8 cellular contexts compared by ENCODE assay signal in genomic region chr16:84143784-84144199, GRCh38. TPM values are rescaled to one million over a fixed set of nuclear protein-coding genes. Genes with fewer than 3 reads are reported as not detected.
A peak's percentile ranks its signal among the peaks of the same experiment; 100 is the strongest.
DNase-seq lines count a peak whose midpoint lies in the region; ATAC-seq and TF ChIP-seq lines count a peak whose summit lies in the region.

No MANE protein-coding gene starts in this region.

- peak; percentile 13 to 35 for DNase-seq in NCI-H526 (lab: John Stamatoyannopoulos, UW)
- DNase-seq in NCI-H526 treated with DMSO at 0.1 percent for 48 hours (lab: John Stamatoyannopoulos, UW): no peak
- peak; percentile 20 for DNase-seq in activated CD8-positive, alpha-beta T cell treated with anti-CD3 and anti-CD28 coated beads for 36 hours
- DNase-seq in stimulated activated naive CD8-positive, alpha-beta T cell treated with anti-CD3 and anti-CD28 coated beads, Interleukin-15, amount 100 ng/mL, for 72 hours: no peak
- DNase-seq in NCI-H226: no peak
- no peak for DNase-seq in GM13976 (ENCODE audit: low spot score)

- H3K27me3 Mint-ChIP-seq in activated CD8-positive, alpha-beta T cell treated with anti-CD3 and anti-CD28 coated beads for 36 hours: no peaks in the 10 kb centered on the region
- peaks cover 9% of the 10 kb centered on the region for H3K27me3 Mint-ChIP-seq in stimulated activated naive CD8-positive, alpha-beta T cell treated with anti-CD3 and anti-CD28 coated beads, Interleukin-15, amount 100 ng/mL, for 72 hours

- CTCF ChIA-PET in activated CD8-positive, alpha-beta T cell treated with anti-CD3 and anti-CD28 coated beads for 36 hours (lab: Charles Lee): interaction anchor here (0.6 to 2.7 kb wide), 6 partner anchors 40 to 86 kb away, joined by 3 to 11 read pairs (median 4); no protein-coding TSS in a partner anchor

- intact Hi-C loops in activated CD8-positive, alpha-beta T cell treated with anti-CD3 and anti-CD28 coated beads for 36 hours (cut with micrococcal nuclease): loop anchor here (5.0 kb wide), 1 partner anchor 56 kb away; no protein-coding TSS in a partner anchor

- H3K9me3 Mint-ChIP-seq in activated CD8-positive, alpha-beta T cell treated with anti-CD3 and anti-CD28 coated beads for 36 hours: no peaks in the 10 kb centered on the region
- no peaks in the 10 kb centered on the region for H3K9me3 Mint-ChIP-seq in stimulated activated naive CD8-positive, alpha-beta T cell treated with anti-CD3 and anti-CD28 coated beads, Interleukin-15, amount 100 ng/mL, for 72 hours

- peak overlapping the region; percentile 83 for H3K4me3 ChIP-seq in iPS-18c (ENCODE audit: insufficient read depth, low read depth, low read length)

- TF ChIP-seq CTCF in activated CD8-positive, alpha-beta T cell treated with anti-CD3 and anti-CD28 coated beads for 36 hours (IDR thresholded peaks at IDR 0.05): no peak
- TF ChIP-seq CTCF in GM13976 (IDR thresholded peaks at IDR 0.05; ENCODE audit: borderline replicate concordance, control extremely low read depth, extremely low read depth, insufficient read depth, missing control alignments): no peak

- H3K4me3 Mint-ChIP-seq in activated CD8-positive, alpha-beta T cell treated with anti-CD3 and anti-CD28 coated beads for 36 hours: peak overlapping the region; percentile 93
- H3K4me3 Mint-ChIP-seq in stimulated activated naive CD8-positive, alpha-beta T cell treated with anti-CD3 and anti-CD28 coated beads, Interleukin-15, amount 100 ng/mL, for 72 hours: peak overlapping the region; percentile 87 to 98

- H3K36me3 Mint-ChIP-seq in activated CD8-positive, alpha-beta T cell treated with anti-CD3 and anti-CD28 coated beads for 36 hours (ENCODE audit: low read depth): peaks cover 2% of the 10 kb centered on the region

- H3K27ac Mint-ChIP-seq in activated CD8-positive, alpha-beta T cell treated with anti-CD3 and anti-CD28 coated beads for 36 hours: peak overlapping the region; percentile 82
- H3K27ac Mint-ChIP-seq in stimulated activated naive CD8-positive, alpha-beta T cell treated with anti-CD3 and anti-CD28 coated beads, Interleukin-15, amount 100 ng/mL, for 72 hours: no peak overlapping the region

- in situ Hi-C loops in GM13976 (cut with MboI; ENCODE audit: low sequenced_read_pairs, unreplicated experiment): no loop called here

- ATAC-seq in activated CD8-positive, alpha-beta T cell treated with anti-CD3 and anti-CD28 coated beads for 36 hours: no peak
- no peak for ATAC-seq in stimulated activated naive CD8-positive, alpha-beta T cell treated with anti-CD3 and anti-CD28 coated beads, Interleukin-15, amount 100 ng/mL, for 72 hours
- no peak for ATAC-seq in GM18870 (IDR thresholded peaks at IDR 0.05; ENCODE audit: unreplicated experiment)

- H3K9me3 ChIP-seq in iPS-18c (ENCODE audit: control insufficient read depth, insufficient read depth, low read length): no peaks in the 10 kb centered on the region

- POLR2A ChIA-PET in activated CD8-positive, alpha-beta T cell treated with anti-CD3 and anti-CD28 coated beads for 36 hours (lab: Charles Lee): interaction anchor here (0.8 kb wide), 1 partner anchor 26 kb away, joined by 3 read pairs; no protein-coding TSS in a partner anchor

- H3K4me1 Mint-ChIP-seq in activated CD8-positive, alpha-beta T cell treated with anti-CD3 and anti-CD28 coated beads for 36 hours (ENCODE audit: low read depth): peaks cover 33% of the 10 kb centered on the region
- peaks cover 41% of the 10 kb centered on the region for H3K4me1 Mint-ChIP-seq in stimulated activated naive CD8-positive, alpha-beta T cell treated with anti-CD3 and anti-CD28 coated beads, Interleukin-15, amount 100 ng/mL, for 72 hours

RNA-seq across cellular contexts. Expression of gene HSDL1, which starts 1.2 kb away (rescaled TPM):
- 10 to 100 TPM; 11.1 to 11.8 TPM for total RNA-seq in activated CD8-positive, alpha-beta T cell treated with anti-CD3 and anti-CD28 coated beads for 36 hours

RNA-seq across cellular contexts. Expression of gene DNAAF1, which starts 1.3 kb away (rescaled TPM):
- not detected for total RNA-seq in activated CD8-positive, alpha-beta T cell treated with anti-CD3 and anti-CD28 coated beads for 36 hours

RNA-seq across cellular contexts. Expression of gene MBTPS1, which starts 27.1 kb away (rescaled TPM):
- 10 to 100 TPM; 31.5 to 31.7 TPM for total RNA-seq in activated CD8-positive, alpha-beta T cell treated with anti-CD3 and anti-CD28 coated beads for 36 hours

RNA-seq across cellular contexts. Expression of gene TAF1C, which starts 43.1 kb away (rescaled TPM):
- 10 to 100 TPM; 59.3 to 62.6 TPM for total RNA-seq in activated CD8-positive, alpha-beta T cell treated with anti-CD3 and anti-CD28 coated beads for 36 hours

RNA-seq across cellular contexts. Expression of gene ADAD2, which starts 47.2 kb away (rescaled TPM):
- total RNA-seq in activated CD8-positive, alpha-beta T cell treated with anti-CD3 and anti-CD28 coated beads for 36 hours: under 1 TPM; 0.16 to 0.63 TPM

Comparison
In these comparisons a context has a peak if more than half of its experiments do, and no peak if none do; other contexts are left out.
1. DNase-seq: peak in NCI-H526 (2 of 2) and activated CD8-positive, alpha-beta T cell treated with anti-CD3 and anti-CD28 coated beads for 36 hours (single experiment); none in NCI-H526 treated with DMSO at 0.1 percent for 48 hours (single experiment), stimulated activated naive CD8-positive, alpha-beta T cell treated with anti-CD3 and anti-CD28 coated beads, Interleukin-15, amount 100 ng/mL, for 72 hours (0 of 2), NCI-H226 (single experiment) and GM13976 (single experiment).